In genomic region chr15:81914734-81915234, GRCh38 we compare ENCODE assay signal across 16 cellular contexts.
DNase-seq lines count a peak whose midpoint lies in the region; ATAC-seq and TF ChIP-seq lines count a peak whose summit lies in the region.
"Had no signal": no experiment of that assay in that cellular context is flagged by ENCODE, and none has a peak within 500 bp of the region (broad histone marks: within the 10 kb centered on the region; RNA-seq: fewer than 3 reads in every experiment).

No MANE protein-coding gene starts in this region.

- H3K27ac Mint-ChIP-seq in brain: peak overlapping the region in 3 of 5 experiments; percentile 29 to 91 (median 76)
- H3K27ac Mint-ChIP-seq in naive thymus-derived CD8-positive, alpha-beta T cell: no peak overlapping the region
- no peak overlapping the region for H3K27ac Mint-ChIP-seq in activated T-helper 1 cell treated with anti-CD3 and anti-CD28 coated beads, Interleukin-12 subunit alpha, Interleukin-12 subunit beta, Interleukin-2, Interleukin-4 antibody, amounts not matched to agents 30 ng/mL and 10 ng/mL and 1 ng/mL, durations not matched to agents 14 hours and 24 hours and 36 hours
- H3K27ac Mint-ChIP-seq: activated T-helper 17 cell treated with anti-CD3 and anti-CD28 coated beads, Interleukin-2, amount 50 U/mL, for 72 hours; CD8-positive, alpha-beta T cell had no signal

- H3K36me3 Mint-ChIP-seq in brain: peaks cover 45% of the 10 kb centered on the region
- H3K36me3 Mint-ChIP-seq in naive thymus-derived CD8-positive, alpha-beta T cell: peaks cover 6 to 10% (median 9%) of the 10 kb centered on the region in 3 donors
- H3K36me3 Mint-ChIP-seq in activated T-helper 1 cell treated with anti-CD3 and anti-CD28 coated beads, Interleukin-12 subunit alpha, Interleukin-12 subunit beta, Interleukin-2, Interleukin-4 antibody, amounts not matched to agents 30 ng/mL and 10 ng/mL and 1 ng/mL, durations not matched to agents 14 hours and 24 hours and 36 hours (ENCODE audit: low read depth): no peaks in the 10 kb centered on the region

- no peak overlapping the region for H3K4me3 Mint-ChIP-seq in brain
- no peak overlapping the region for H3K4me3 Mint-ChIP-seq in naive thymus-derived CD8-positive, alpha-beta T cell
- no peak overlapping the region for H3K4me3 Mint-ChIP-seq in activated T-helper 1 cell treated with anti-CD3 and anti-CD28 coated beads, Interleukin-12 subunit alpha, Interleukin-12 subunit beta, Interleukin-2, Interleukin-4 antibody, amounts not matched to agents 30 ng/mL and 10 ng/mL and 1 ng/mL, durations not matched to agents 14 hours and 24 hours and 36 hours
- H3K4me3 Mint-ChIP-seq: activated T-helper 17 cell treated with anti-CD3 and anti-CD28 coated beads, Interleukin-2, amount 50 U/mL, for 72 hours; CD8-positive, alpha-beta T cell had no signal

- ATAC-seq in sciatic nerve: peak; percentile 42
- no peak for ATAC-seq in naive thymus-derived CD8-positive, alpha-beta T cell
- ATAC-seq: activated T-helper 17 cell treated with anti-CD3 and anti-CD28 coated beads, Interleukin-2, amount 50 U/mL, for 72 hours; CD8-positive, alpha-beta T cell had no signal

- DNase-seq in NCI-H1092 (lab: John Stamatoyannopoulos, UW): peak; percentile 93
- DNase-seq in NCI-H2196 (lab: John Stamatoyannopoulos, UW; ENCODE audit: unreplicated experiment): peak; percentile 35
- DNase-seq in sciatic nerve (ENCODE audit: low spot score): no peak
- no peak for DNase-seq in naive thymus-derived CD8-positive, alpha-beta T cell
- DNase-seq in posterior vena cava (ENCODE audit: low spot score): no peak
- no peak for DNase-seq in activated T-helper 1 cell treated with anti-CD3 and anti-CD28 coated beads, Interleukin-12 subunit alpha, Interleukin-12 subunit beta, Interleukin-2, Interleukin-4 antibody, amounts not matched to agents 30 ng/mL and 10 ng/mL and 1 ng/mL, durations not matched to agents 14 hours and 24 hours and 36 hours (ENCODE audit: low spot score)
- no peak for DNase-seq in HUDEP-2 (lab: John Stamatoyannopoulos, UW; ENCODE audit: unreplicated experiment in 76 of 76)
- DNase-seq: activated CD4-positive, alpha-beta T cell treated with anti-CD3 and anti-CD28 coated beads for 48 hours; CD8-positive, alpha-beta T cell; effector memory CD4-positive, alpha-beta T cell; KG1; kidney glomerular epithelial cell; stimulated activated CD4-positive, alpha-beta T cell treated with anti-CD3 and anti-CD28 coated beads, Interleukin-12 subunit alpha, Interleukin-12 subunit beta, amount 100 ng/mL, for 4 hours; tibial artery had no signal

- no peaks in the 10 kb centered on the region for H3K27me3 Mint-ChIP-seq in brain
- peaks cover 0 to 10% (median 0%) of the 10 kb centered on the region in 5 donors for H3K27me3 Mint-ChIP-seq in naive thymus-derived CD8-positive, alpha-beta T cell
- H3K27me3 Mint-ChIP-seq in activated T-helper 1 cell treated with anti-CD3 and anti-CD28 coated beads, Interleukin-12 subunit alpha, Interleukin-12 subunit beta, Interleukin-2, Interleukin-4 antibody, amounts not matched to agents 30 ng/mL and 10 ng/mL and 1 ng/mL, durations not matched to agents 14 hours and 24 hours and 36 hours (ENCODE audit: insufficient read depth): peaks cover 1% of the 10 kb centered on the region

- POLR2A ChIA-PET in naive thymus-derived CD8-positive, alpha-beta T cell (lab: Charles Lee): no interaction called here

- no peaks in the 10 kb centered on the region for H3K4me1 Mint-ChIP-seq in brain
- peaks cover 0 to 2% (median 0%) of the 10 kb centered on the region in 4 donors for H3K4me1 Mint-ChIP-seq in naive thymus-derived CD8-positive, alpha-beta T cell
- no peaks in the 10 kb centered on the region for H3K4me1 Mint-ChIP-seq in activated T-helper 1 cell treated with anti-CD3 and anti-CD28 coated beads, Interleukin-12 subunit alpha, Interleukin-12 subunit beta, Interleukin-2, Interleukin-4 antibody, amounts not matched to agents 30 ng/mL and 10 ng/mL and 1 ng/mL, durations not matched to agents 14 hours and 24 hours and 36 hours (ENCODE audit: low read depth)
- H3K4me1 Mint-ChIP-seq: activated T-helper 17 cell treated with anti-CD3 and anti-CD28 coated beads, Interleukin-2, amount 50 U/mL, for 72 hours had no signal

- intact Hi-C loops in sciatic nerve (cut with DNase I): no loop called here
- intact Hi-C loops in posterior vena cava (cut with DNase I): no loop called here
- intact Hi-C loops in activated T-helper 1 cell treated with anti-CD3 and anti-CD28 coated beads, Interleukin-12 subunit alpha, Interleukin-12 subunit beta, Interleukin-2, Interleukin-4 antibody, amounts not matched to agents 30 ng/mL and 10 ng/mL and 1 ng/mL, durations not matched to agents 14 hours and 24 hours and 36 hours (cut with micrococcal nuclease): no loop called here

- peaks cover 18 to 37% (median 32%) of the 10 kb centered on the region in 5 experiments for H3K9me3 Mint-ChIP-seq in brain
- peaks cover 0 to 31% (median 11%) of the 10 kb centered on the region in 9 donors for H3K9me3 Mint-ChIP-seq in naive thymus-derived CD8-positive, alpha-beta T cell
- H3K9me3 Mint-ChIP-seq in activated T-helper 1 cell treated with anti-CD3 and anti-CD28 coated beads, Interleukin-12 subunit alpha, Interleukin-12 subunit beta, Interleukin-2, Interleukin-4 antibody, amounts not matched to agents 30 ng/mL and 10 ng/mL and 1 ng/mL, durations not matched to agents 14 hours and 24 hours and 36 hours: peaks cover 5% of the 10 kb centered on the region

- TF ChIP-seq CTCF in brain (conservative IDR thresholded peaks at IDR 0.05): no peak

Comparison
In these comparisons a context has a peak if more than half of its experiments do, and no peak if none do; other contexts are left out.
1. DNase-seq: peak in NCI-H1092 (single experiment) and NCI-H2196 (single experiment); none in sciatic nerve (single experiment), naive thymus-derived CD8-positive, alpha-beta T cell (0 of 10), posterior vena cava (single experiment), activated T-helper 1 cell treated with anti-CD3 and anti-CD28 coated beads, Interleukin-12 subunit alpha, Interleukin-12 subunit beta, Interleukin-2, Interleukin-4 antibody, amounts not matched to agents 30 ng/mL and 10 ng/mL and 1 ng/mL, durations not matched to agents 14 hours and 24 hours and 36 hours (single experiment) and HUDEP-2 (0 of 76).
2. H3K27ac Mint-ChIP-seq: peak in brain (3 of 5); none in naive thymus-derived CD8-positive, alpha-beta T cell (0 of 10) and activated T-helper 1 cell treated with anti-CD3 and anti-CD28 coated beads, Interleukin-12 subunit alpha, Interleukin-12 subunit beta, Interleukin-2, Interleukin-4 antibody, amounts not matched to agents 30 ng/mL and 10 ng/mL and 1 ng/mL, durations not matched to agents 14 hours and 24 hours and 36 hours (single experiment).